Comparison of ENCODE assay signal across 2 cellular contexts in the genomic region with DNA sequence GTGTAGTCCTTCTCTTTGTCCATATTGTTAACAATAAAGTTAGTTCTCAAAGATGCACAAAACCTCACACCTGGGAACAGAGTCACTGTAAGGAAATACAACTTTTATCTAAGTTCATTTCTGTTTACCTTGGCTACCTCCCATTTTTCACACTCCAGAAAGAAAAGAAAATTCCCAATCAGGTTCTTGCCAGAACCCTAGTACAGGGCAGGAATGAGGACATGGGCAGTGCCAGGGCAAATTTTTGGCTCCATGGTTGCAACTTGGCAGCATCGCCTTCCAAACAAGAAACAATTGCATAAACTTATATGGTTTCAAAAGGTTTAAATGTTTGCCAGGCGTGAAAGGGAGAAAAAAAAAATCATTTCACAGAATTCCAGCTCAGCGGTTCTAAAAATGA.
TF ChIP-seq lines count a peak whose summit lies in the region.

No MANE protein-coding gene starts in this region.

TF ChIP-seq in SK-N-SH, 30 proteins besides CTCF, POLR2A, EP300 and RAD21:
- no peak for TF ChIP-seq YY1 (IDR thresholded peaks at IDR 0.05; ENCODE audit: low read depth)
- TF ChIP-seq FOSL2 (IDR thresholded peaks at IDR 0.05; ENCODE audit: borderline replicate concordance, low read depth) = no peak
- TF ChIP-seq, protein P1, sequence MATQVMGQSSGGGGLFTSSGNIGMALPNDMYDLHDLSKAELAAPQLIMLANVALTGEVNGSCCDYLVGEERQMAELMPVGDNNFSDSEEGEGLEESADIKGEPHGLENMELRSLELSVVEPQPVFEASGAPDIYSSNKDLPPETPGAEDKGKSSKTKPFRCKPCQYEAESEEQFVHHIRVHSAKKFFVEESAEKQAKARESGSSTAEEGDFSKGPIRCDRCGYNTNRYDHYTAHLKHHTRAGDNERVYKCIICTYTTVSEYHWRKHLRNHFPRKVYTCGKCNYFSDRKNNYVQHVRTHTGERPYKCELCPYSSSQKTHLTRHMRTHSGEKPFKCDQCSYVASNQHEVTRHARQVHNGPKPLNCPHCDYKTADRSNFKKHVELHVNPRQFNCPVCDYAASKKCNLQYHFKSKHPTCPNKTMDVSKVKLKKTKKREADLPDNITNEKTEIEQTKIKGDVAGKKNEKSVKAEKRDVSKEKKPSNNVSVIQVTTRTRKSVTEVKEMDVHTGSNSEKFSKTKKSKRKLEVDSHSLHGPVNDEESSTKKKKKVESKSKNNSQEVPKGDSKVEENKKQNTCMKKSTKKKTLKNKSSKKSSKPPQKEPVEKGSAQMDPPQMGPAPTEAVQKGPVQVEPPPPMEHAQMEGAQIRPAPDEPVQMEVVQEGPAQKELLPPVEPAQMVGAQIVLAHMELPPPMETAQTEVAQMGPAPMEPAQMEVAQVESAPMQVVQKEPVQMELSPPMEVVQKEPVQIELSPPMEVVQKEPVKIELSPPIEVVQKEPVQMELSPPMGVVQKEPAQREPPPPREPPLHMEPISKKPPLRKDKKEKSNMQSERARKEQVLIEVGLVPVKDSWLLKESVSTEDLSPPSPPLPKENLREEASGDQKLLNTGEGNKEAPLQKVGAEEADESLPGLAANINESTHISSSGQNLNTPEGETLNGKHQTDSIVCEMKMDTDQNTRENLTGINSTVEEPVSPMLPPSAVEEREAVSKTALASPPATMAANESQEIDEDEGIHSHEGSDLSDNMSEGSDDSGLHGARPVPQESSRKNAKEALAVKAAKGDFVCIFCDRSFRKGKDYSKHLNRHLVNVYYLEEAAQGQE (IDR thresholded peaks at IDR 0.05; ENCODE audit: low read depth, low read length) = no peak
- no peak for TF ChIP-seq GATA2 (CRISPR knock-in tag; IDR thresholded peaks at IDR 0.05)
- no peak for TF ChIP-seq EZH2phosphoT487 (IDR thresholded peaks at IDR 0.05; ENCODE audit: borderline replicate concordance, low read depth)
- no peak for TF ChIP-seq RCOR1 (IDR thresholded peaks at IDR 0.05; ENCODE audit: low read length)

TF ChIP-seq in SK-N-SH treated with all-trans-retinoic acid at 6 μM for 48 hours, 23 proteins besides CTCF, POLR2A, EP300 and RAD21:
- TF ChIP-seq CSRNP3 (CRISPR knock-in tag; IDR thresholded peaks at IDR 0.05) (no peak), TOX (CRISPR knock-in tag; IDR thresholded peaks at IDR 0.05; ENCODE audit: borderline replicate concordance) (no peak), ZFP30 (CRISPR knock-in tag; IDR thresholded peaks at IDR 0.05) (no peak), ISL1 (CRISPR knock-in tag; IDR thresholded peaks at IDR 0.05) (no peak), RARB (CRISPR knock-in tag; IDR thresholded peaks at IDR 0.05) (no peak), PPARA (CRISPR knock-in tag; IDR thresholded peaks at IDR 0.05; ENCODE audit: borderline replicate concordance) (no peak), TCF4 (CRISPR knock-in tag; IDR thresholded peaks at IDR 0.05; ENCODE audit: borderline replicate concordance) (no peak), ZNF8 (CRISPR knock-in tag; IDR thresholded peaks at IDR 0.05) (no peak), ZFP3 (CRISPR knock-in tag; IDR thresholded peaks at IDR 0.05) (no peak), CSDC2 (CRISPR knock-in tag; IDR thresholded peaks at IDR 0.05) (no peak), BACH2 (CRISPR knock-in tag; IDR thresholded peaks at IDR 0.05; ENCODE audit: borderline replicate concordance) (no peak), ZC3H10 (CRISPR knock-in tag; IDR thresholded peaks at IDR 0.05) (no peak), ESRRG (CRISPR knock-in tag; IDR thresholded peaks at IDR 0.05) (no peak), GLIS3 (CRISPR knock-in tag; IDR thresholded peaks at IDR 0.05) (no peak)
TF ChIP-seq in SK-N-SH treated with all-trans-retinoic acid at 6 μM for 48 hours: peak in this region for 0.
